ENCODE assay signal across 8 cellular contexts in the genomic region with DNA sequence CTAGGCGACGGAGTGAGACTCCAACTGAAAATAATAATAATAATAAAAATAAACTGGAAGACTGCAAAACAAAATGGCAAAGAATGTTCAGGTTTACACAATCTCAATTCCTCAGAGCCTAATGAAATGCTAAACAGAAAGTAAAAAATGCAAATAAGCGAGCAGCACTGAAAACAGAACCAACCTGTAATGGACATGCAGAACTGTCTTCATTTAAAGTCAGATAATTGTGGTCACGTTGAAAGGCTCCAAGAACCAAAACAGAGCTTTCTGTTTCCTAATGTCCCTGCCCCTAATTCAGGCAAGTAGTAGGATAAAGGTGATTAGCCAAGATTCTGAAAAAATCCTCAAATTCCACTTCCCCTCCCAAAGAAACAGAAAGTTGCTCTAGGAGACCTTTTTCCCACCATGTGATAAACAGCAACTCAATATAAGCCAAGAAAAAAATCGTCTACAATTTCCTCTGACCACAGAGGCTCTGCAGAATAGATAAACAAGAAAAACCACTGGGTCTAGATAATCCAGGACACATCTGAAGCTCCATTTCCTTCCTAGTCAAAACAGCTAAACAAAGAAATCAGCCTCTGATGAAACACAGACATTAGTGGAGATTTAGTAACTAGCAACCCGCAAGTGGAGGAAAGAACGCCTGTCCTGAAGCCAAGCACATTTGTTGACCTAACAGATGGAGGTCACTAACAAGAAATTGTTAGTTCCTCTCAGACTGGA.
DNase-seq lines count a peak whose midpoint lies in the region; ATAC-seq and TF ChIP-seq lines count a peak whose summit lies in the region.

No MANE protein-coding gene starts in this region.

- peaks cover 83% of the 10 kb centered on the region for H3K79me2 ChIP-seq in DOHH2 (ENCODE audit: control insufficient read depth, low read length)

- peak; percentile 25 for ATAC-seq in GM21528 (IDR thresholded peaks at IDR 0.05; ENCODE audit: low FRiP score, unreplicated experiment)
- no peak for ATAC-seq in GM19452 (IDR thresholded peaks at IDR 0.05; ENCODE audit: unreplicated experiment)
- no peak for ATAC-seq in GM21423 (IDR thresholded peaks at IDR 0.05; ENCODE audit: unreplicated experiment)

- H3F3A ChIP-seq in DOHH2 (ENCODE audit: control insufficient read depth, insufficient read depth) = peaks cover 16% of the 10 kb centered on the region

- TF ChIP-seq CTCF in DOHH2 (IDR thresholded peaks at IDR 0.05; ENCODE audit: low read depth, low read length, poor library complexity, severe bottlenecking) (no peak), neutrophil (IDR thresholded peaks at IDR 0.05) (no peak)

- H3K9me3 ChIP-seq in DOHH2 (ENCODE audit: control insufficient read depth, insufficient read depth, low read length) (peaks cover 8% of the 10 kb centered on the region; the same call in 1 of the 2 replicates), neutrophil (no peaks in the 10 kb centered on the region)

- H3K4me1 ChIP-seq in DOHH2 (ENCODE audit: control insufficient read depth, low read length) (peaks cover 40% of the 10 kb centered on the region), neutrophil (ENCODE audit: control insufficient read depth in 1 of 2, insufficient read depth in 1 of 2, low read depth in 1 of 2, low read length in 1 of 2) (peaks cover 59 to 67% of the 10 kb centered on the region in 2 experiments)

- peak overlapping the region; percentile 77 for H3K4me2 ChIP-seq in DOHH2 (ENCODE audit: low read length)

- peaks cover 32% of the 10 kb centered on the region for H4K20me1 ChIP-seq in DOHH2 (ENCODE audit: control insufficient read depth, insufficient read depth, low read depth, low read length)

- peak; percentile 56 for DNase-seq in NCI-H226
- DNase-seq in dedifferentiated amniotic fluid mesenchymal stem cell (ENCODE audit: extremely low spot score) = peak; percentile 17
- DNase-seq in superior temporal gyrus (ENCODE audit: extremely low spot score) = no peak

- H3K9me2 ChIP-seq in DOHH2 (replicated peaks; ENCODE audit: control insufficient read depth, low read length) = no peaks in the 10 kb centered on the region

- H3K27ac ChIP-seq in DOHH2 (ENCODE audit: low read depth, low read length) (peak overlapping the region; percentile 34), neutrophil (peak overlapping the region; percentile 88)

- H3K27me3 ChIP-seq in DOHH2 (ENCODE audit: control insufficient read depth, low read length) (no peaks in the 10 kb centered on the region), neutrophil (no peaks in the 10 kb centered on the region)

- H3K36me3 ChIP-seq in DOHH2 (ENCODE audit: control insufficient read depth, low read length) (peaks cover 62% of the 10 kb centered on the region), neutrophil (no peaks in the 10 kb centered on the region)

- peak overlapping the region; percentile 97 for H3K4me3 ChIP-seq in DOHH2 (ENCODE audit: low read length)
- peak overlapping the region; percentile 38 to 42 for H3K4me3 ChIP-seq in neutrophil (ENCODE audit: low read depth in 1 of 2, low read length in 1 of 2)
